2 cellular contexts compared by ENCODE assay signal in the genomic region with DNA sequence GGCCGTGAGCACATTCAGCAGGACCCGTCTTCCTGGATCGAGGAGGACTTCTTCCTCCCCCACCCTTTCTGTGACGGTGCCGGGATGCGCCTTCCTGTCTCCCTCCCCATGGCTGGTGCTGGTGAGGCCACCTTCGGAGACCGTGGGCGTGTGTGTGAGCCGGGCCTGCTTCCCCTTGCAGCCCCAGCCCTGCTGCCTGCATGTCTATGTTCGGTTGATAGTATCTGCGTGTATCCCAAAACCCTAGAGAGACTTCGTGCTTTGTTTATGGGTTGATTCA.
TF ChIP-seq lines count a peak whose summit lies in the region.

No MANE protein-coding gene starts in this region.

TF ChIP-seq in HEK293, 187 proteins besides CTCF, POLR2A, EP300 and RAD21:
- peak; percentile 57 for TF ChIP-seq ZFHX2 (tag by site-specific recombination; conservative IDR thresholded peaks at IDR 0.05)
- no peak for TF ChIP-seq ZNF501 (tag by site-specific recombination; IDR thresholded peaks at IDR 0.05)
- no peak for TF ChIP-seq AEBP2 (tag by site-specific recombination; IDR thresholded peaks at IDR 0.05; ENCODE audit: borderline replicate concordance)
- peak; percentile 43; the same call in 1 of the 2 replicates for TF ChIP-seq EGR2 (tag by site-specific recombination; IDR thresholded peaks at IDR 0.05; ENCODE audit: low read depth)

TF ChIP-seq in K562, 482 proteins besides CTCF, POLR2A, EP300 and RAD21:
- TF ChIP-seq HIVEP1 (CRISPR knock-in tag; IDR thresholded peaks at IDR 0.05) (no peak), EGR1 (conservative IDR thresholded peaks at IDR 0.05) (0 out of 2 replicates have a peak, but pooled peaks have one; percentile 6), NRF1 (conservative IDR thresholded peaks at IDR 0.05 in 1 of 2, IDR thresholded peaks at IDR 0.05 in 1 of 2) (no peak), ADNP (tag; IDR thresholded peaks at IDR 0.05) (no peak)
- TF ChIP-seq, protein P1, sequence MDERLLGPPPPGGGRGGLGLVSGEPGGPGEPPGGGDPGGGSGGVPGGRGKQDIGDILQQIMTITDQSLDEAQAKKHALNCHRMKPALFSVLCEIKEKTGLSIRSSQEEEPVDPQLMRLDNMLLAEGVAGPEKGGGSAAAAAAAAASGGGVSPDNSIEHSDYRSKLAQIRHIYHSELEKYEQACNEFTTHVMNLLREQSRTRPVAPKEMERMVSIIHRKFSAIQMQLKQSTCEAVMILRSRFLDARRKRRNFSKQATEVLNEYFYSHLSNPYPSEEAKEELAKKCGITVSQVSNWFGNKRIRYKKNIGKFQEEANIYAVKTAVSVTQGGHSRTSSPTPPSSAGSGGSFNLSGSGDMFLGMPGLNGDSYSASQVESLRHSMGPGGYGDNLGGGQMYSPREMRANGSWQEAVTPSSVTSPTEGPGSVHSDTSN (CRISPR knock-in tag; IDR thresholded peaks at IDR 0.05; ENCODE audit: low read depth): no peak
- TF ChIP-seq, protein P1 (tag; conservative IDR thresholded peaks at IDR 0.05; ENCODE audit: low read depth): no peak
- TF ChIP-seq, protein P2, sequence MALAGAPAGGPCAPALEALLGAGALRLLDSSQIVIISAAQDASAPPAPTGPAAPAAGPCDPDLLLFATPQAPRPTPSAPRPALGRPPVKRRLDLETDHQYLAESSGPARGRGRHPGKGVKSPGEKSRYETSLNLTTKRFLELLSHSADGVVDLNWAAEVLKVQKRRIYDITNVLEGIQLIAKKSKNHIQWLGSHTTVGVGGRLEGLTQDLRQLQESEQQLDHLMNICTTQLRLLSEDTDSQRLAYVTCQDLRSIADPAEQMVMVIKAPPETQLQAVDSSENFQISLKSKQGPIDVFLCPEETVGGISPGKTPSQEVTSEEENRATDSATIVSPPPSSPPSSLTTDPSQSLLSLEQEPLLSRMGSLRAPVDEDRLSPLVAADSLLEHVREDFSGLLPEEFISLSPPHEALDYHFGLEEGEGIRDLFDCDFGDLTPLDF (CRISPR knock-in tag; IDR thresholded peaks at IDR 0.05): no peak
TF ChIP-seq in K562: peak in this region for 1.
